1 cellular context compared by ENCODE assay signal in the genomic region with DNA sequence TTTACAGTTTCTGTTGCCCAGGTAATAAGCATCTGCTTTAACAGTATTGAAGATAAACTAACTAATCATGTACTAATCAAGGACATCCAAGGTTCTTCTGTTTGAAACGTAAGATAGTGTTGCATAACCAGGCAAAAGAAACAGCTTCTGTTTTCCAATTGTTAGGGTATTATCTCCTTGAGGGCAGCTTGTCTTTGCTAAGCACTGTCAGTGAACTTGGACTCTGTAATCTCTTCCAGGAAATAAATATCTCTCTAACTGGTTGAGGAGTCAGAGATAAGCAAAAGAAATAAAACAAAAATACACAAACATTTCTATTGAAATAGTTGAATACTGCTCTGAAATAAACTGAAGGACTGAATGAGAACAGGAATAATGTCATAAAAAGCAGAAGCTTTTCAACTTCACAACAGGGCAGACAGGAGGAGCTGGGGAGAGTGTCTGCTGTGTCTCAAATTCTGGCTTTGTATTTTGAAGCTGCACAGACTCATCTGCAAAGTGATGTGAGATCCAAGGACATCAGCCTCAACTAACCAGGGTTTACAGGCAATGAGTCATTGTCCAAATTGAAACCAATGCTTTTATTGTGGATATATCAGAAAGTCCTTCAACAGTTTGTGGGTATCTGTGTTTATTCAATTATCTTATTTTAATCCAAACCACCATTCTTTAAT.
TF ChIP-seq lines count a peak whose summit lies in the region.

No MANE protein-coding gene starts in this region.

TF ChIP-seq in GM23338, 12 proteins besides CTCF, POLR2A, EP300 and RAD21:
- TF ChIP-seq, protein P1, sequence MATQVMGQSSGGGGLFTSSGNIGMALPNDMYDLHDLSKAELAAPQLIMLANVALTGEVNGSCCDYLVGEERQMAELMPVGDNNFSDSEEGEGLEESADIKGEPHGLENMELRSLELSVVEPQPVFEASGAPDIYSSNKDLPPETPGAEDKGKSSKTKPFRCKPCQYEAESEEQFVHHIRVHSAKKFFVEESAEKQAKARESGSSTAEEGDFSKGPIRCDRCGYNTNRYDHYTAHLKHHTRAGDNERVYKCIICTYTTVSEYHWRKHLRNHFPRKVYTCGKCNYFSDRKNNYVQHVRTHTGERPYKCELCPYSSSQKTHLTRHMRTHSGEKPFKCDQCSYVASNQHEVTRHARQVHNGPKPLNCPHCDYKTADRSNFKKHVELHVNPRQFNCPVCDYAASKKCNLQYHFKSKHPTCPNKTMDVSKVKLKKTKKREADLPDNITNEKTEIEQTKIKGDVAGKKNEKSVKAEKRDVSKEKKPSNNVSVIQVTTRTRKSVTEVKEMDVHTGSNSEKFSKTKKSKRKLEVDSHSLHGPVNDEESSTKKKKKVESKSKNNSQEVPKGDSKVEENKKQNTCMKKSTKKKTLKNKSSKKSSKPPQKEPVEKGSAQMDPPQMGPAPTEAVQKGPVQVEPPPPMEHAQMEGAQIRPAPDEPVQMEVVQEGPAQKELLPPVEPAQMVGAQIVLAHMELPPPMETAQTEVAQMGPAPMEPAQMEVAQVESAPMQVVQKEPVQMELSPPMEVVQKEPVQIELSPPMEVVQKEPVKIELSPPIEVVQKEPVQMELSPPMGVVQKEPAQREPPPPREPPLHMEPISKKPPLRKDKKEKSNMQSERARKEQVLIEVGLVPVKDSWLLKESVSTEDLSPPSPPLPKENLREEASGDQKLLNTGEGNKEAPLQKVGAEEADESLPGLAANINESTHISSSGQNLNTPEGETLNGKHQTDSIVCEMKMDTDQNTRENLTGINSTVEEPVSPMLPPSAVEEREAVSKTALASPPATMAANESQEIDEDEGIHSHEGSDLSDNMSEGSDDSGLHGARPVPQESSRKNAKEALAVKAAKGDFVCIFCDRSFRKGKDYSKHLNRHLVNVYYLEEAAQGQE (IDR thresholded peaks at IDR 0.05; ENCODE audit: unreplicated experiment), result no peak
- TF ChIP-seq, protein P2, sequence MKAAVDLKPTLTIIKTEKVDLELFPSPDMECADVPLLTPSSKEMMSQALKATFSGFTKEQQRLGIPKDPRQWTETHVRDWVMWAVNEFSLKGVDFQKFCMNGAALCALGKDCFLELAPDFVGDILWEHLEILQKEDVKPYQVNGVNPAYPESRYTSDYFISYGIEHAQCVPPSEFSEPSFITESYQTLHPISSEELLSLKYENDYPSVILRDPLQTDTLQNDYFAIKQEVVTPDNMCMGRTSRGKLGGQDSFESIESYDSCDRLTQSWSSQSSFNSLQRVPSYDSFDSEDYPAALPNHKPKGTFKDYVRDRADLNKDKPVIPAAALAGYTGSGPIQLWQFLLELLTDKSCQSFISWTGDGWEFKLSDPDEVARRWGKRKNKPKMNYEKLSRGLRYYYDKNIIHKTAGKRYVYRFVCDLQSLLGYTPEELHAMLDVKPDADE (IDR thresholded peaks at IDR 0.05), result no peak
